ENCODE assay signal across 13 cellular contexts in genomic region chr6:34301408-34301807, GRCh38. TPM values are rescaled to one million over a fixed set of nuclear protein-coding genes. Genes with fewer than 3 reads are reported as not detected.
DNase-seq lines count a peak whose midpoint lies in the region; ATAC-seq and TF ChIP-seq lines count a peak whose summit lies in the region.
"Had no signal": no experiment of that assay in that cellular context is flagged by ENCODE, and none has a peak within 500 bp of the region (broad histone marks: within the 10 kb centered on the region; RNA-seq: fewer than 3 reads in every experiment).

No MANE protein-coding gene starts in this region.

- H3K27ac ChIP-seq in brain microvascular endothelial cell (no peak overlapping the region), stomach (no peak overlapping the region)
- H3K27ac ChIP-seq: HL-60, SJSA1 had no signal

- H3K27me3 ChIP-seq in brain microvascular endothelial cell (replicated peaks) (no peaks in the 10 kb centered on the region), stomach (no peaks in the 10 kb centered on the region)
- H3K27me3 ChIP-seq: SJSA1 had no signal

- H3K4me3 ChIP-seq in brain microvascular endothelial cell (ENCODE audit: low read depth, low read length) (no peak overlapping the region), stomach (no peak overlapping the region)
- H3K4me3 ChIP-seq: SJSA1 had no signal

- H3K4me1 ChIP-seq in stomach, result peaks cover 12 to 38% (median 19%) of the 10 kb centered on the region in 4 donors
- H3K4me1 ChIP-seq: SJSA1 had no signal

- no peak for TF ChIP-seq POLR2A in stomach (IDR thresholded peaks at IDR 0.05)

- TF ChIP-seq CTCF in brain microvascular endothelial cell (IDR thresholded peaks at IDR 0.05; ENCODE audit: low read depth, low read length, missing control alignments) (no peak), stomach (IDR thresholded peaks at IDR 0.05) (no peak)

- intact Hi-C loops in stomach (cut with DNase I; ENCODE audit: low total_unique reads), result no loop called here

- H3K9me3 ChIP-seq in stomach, result no peaks in the 10 kb centered on the region
- H3K9me3 ChIP-seq: SJSA1 had no signal

- in situ Hi-C loops in brain microvascular endothelial cell (cut with HindIII; ENCODE audit: low pct_ligation_motif_present, low sequenced_read_pairs), result no loop called here

- DNase-seq in LHCN-M2 (ENCODE audit: low read depth), result peak; percentile 98
- DNase-seq in brain microvascular endothelial cell, result peak; percentile 59
- peak; percentile 41 for DNase-seq in hepatic stellate cell (ENCODE audit: low spot score)
- peak; percentile 97 for DNase-seq in stromal cell of bone marrow (ENCODE audit: low read depth)
- DNase-seq in stomach, result no peak
- DNase-seq in SIG-M5 (lab: John Stamatoyannopoulos, UW), result no peak
- DNase-seq: activated CD4-positive, alpha-beta T cell treated with anti-CD3 and anti-CD28 coated beads, Interleukin-2, amount 50 U/mL, for 4 hours; glutamatergic neuron; NCI-H1930; stimulated activated CD4-positive, alpha-beta T cell treated with anti-CD3 and anti-CD28 coated beads, Interleukin-1b, Interleukin-23, amount 100 ng/mL, for 48 hours had no signal

- no peak for ATAC-seq in HG03342 (IDR thresholded peaks at IDR 0.05; ENCODE audit: unreplicated experiment)

- 52 to 73% (median 72%) methylated on average over 2 of the region's 2 CpGs for WGBS in stomach, 5 donors

- H3K36me3 ChIP-seq in brain microvascular endothelial cell (replicated peaks) (no peaks in the 10 kb centered on the region), stomach (no peaks in the 10 kb centered on the region)

- no peak for TF ChIP-seq EP300 in stomach (IDR thresholded peaks at IDR 0.05)

RNA-seq across cellular contexts. Expression of gene SMIM29, which starts 52.6 kb away (rescaled TPM):
- total RNA-seq in LHCN-M2 (2014; rRNA removed), result 73.4 and 75.4 TPM in 2 replicates
- 55.3 TPM for polyA plus RNA-seq in LHCN-M2 (2012)
- 10 to 100 TPM in 2 of 5 donors, 1 to 10 TPM in 3; 2.8 to 49.1 (median 5.3) TPM for total RNA-seq in stomach
- 10 to 100 TPM; 30.4 to 41.5 (median 32.1) TPM for polyA plus RNA-seq in stomach

Comparison
In these comparisons a context has a peak if more than half of its experiments do, and no peak if none do; other contexts are left out.
1. DNase-seq: peak in LHCN-M2 (single experiment), brain microvascular endothelial cell (single experiment), hepatic stellate cell (single experiment) and stromal cell of bone marrow (single experiment); none in stomach (single experiment) and SIG-M5 (single experiment).